Comparison of ENCODE assay signal across 8 cellular contexts in genomic region chr2:45729753-45730512, GRCh38.
A peak's percentile ranks its signal among the peaks of the same experiment; 100 is the strongest.
DNase-seq lines count a peak whose midpoint lies in the region; ATAC-seq, FAIRE-seq and TF ChIP-seq lines count a peak whose summit lies in the region.

No MANE protein-coding gene starts in this region.

- intact Hi-C loops in GM12878 (cut with micrococcal nuclease; ENCODE audit: unreplicated experiment) = loop anchor here (1.0 to 2.0 kb wide), 5 partner anchors 35 to 207 kb away; partner anchors contain the start of gene PRKCE
- intact Hi-C loops in activated CD4-positive, alpha-beta T cell treated with anti-CD3 and anti-CD28 coated beads for 36 hours (cut with DNase I, micrococcal nuclease) = no loop called here

- no peaks in the 10 kb centered on the region for H4K20me1 ChIP-seq in GM12878 (ENCODE audit: control insufficient read depth, insufficient read depth)

- peaks cover 11% of the 10 kb centered on the region for H3K79me2 ChIP-seq in GM12878 (ENCODE audit: control insufficient read depth, insufficient read depth, low read length)

- DNase-seq in GM12878 (ENCODE audit: low read depth, low spot score) (peak; percentile 88), pons (ENCODE audit: low spot score) (peak; percentile 48), NCI-H1417 (lab: John Stamatoyannopoulos, UW) (no peak), NCI-H187 treated with DMSO at 0.1 percent for 48 hours (lab: John Stamatoyannopoulos, UW) (no peak)
- DNase-seq in activated CD4-positive, alpha-beta T cell treated with anti-CD3 and anti-CD28 coated beads for 36 hours = no peak

- TF ChIP-seq POLR2A in GM12878 (IDR thresholded peaks at IDR 0.05; ENCODE audit: low read depth, low read length) = no peak; the same call in 1 of the 2 replicates

- H3K9ac ChIP-seq in GM12878 (ENCODE audit: control insufficient read depth, insufficient read depth, low read length) = peak overlapping the region; percentile 3

- TF ChIP-seq RAD21 in GM12878 (IDR thresholded peaks at IDR 0.05; ENCODE audit: insufficient read depth, low read depth, low read length) = peak; percentile 54

- ATAC-seq in GM21528 (IDR thresholded peaks at IDR 0.05; ENCODE audit: low FRiP score, unreplicated experiment) (peak; percentile 65), HG03575 (IDR thresholded peaks at IDR 0.05; ENCODE audit: extremely low read depth, insufficient number of reproducible peaks, low FRiP score, unreplicated experiment) (peak; percentile 54), GM12878 (peak; percentile 79)
- no peak for ATAC-seq in activated CD4-positive, alpha-beta T cell treated with anti-CD3 and anti-CD28 coated beads for 36 hours

- no peaks in the 10 kb centered on the region for H3K36me3 Mint-ChIP-seq in activated CD4-positive, alpha-beta T cell treated with anti-CD3 and anti-CD28 coated beads for 36 hours (ENCODE audit: low read depth)

- peak; percentile 70 for TF ChIP-seq CTCF in GM12873 (IDR thresholded peaks at IDR 0.05; ENCODE audit: insufficient read depth, low read depth, low read length, missing control alignments)
- peak; percentile 43 to 70 (median 55) for TF ChIP-seq CTCF in GM12878 (IDR thresholded peaks at IDR 0.05 in 2 of 3, conservative IDR thresholded peaks at IDR 0.05 in 1 of 3; ENCODE audit: control insufficient read depth in 2 of 3, extremely low read depth in 1 of 3, insufficient read depth in 1 of 3, low read depth in 3 of 3, low read length in 3 of 3)

- CTCF ChIA-PET in GM12878 (lab: Yijun Ruan, JAX) = interaction anchor here (0.8 to 3.3 kb wide), 22 partner anchors 13 to 205 kb away, joined by 3 to 37 read pairs (median 4); partner anchors contain the start of gene PRKCE
- CTCF ChIA-PET in activated CD4-positive, alpha-beta T cell treated with anti-CD3 and anti-CD28 coated beads for 36 hours (lab: Charles Lee) = interaction anchor here (0.6 to 1.7 kb wide), 4 partner anchors 12 to 206 kb away, joined by 3 to 4 read pairs (median 4); no protein-coding TSS in a partner anchor

- no peak overlapping the region for H3K27ac Mint-ChIP-seq in activated CD4-positive, alpha-beta T cell treated with anti-CD3 and anti-CD28 coated beads for 36 hours

- no peaks in the 10 kb centered on the region for H3K27me3 ChIP-seq in GM12878 (replicated peaks in 1 of 2; ENCODE audit: control insufficient read depth in 2 of 2, insufficient read depth in 2 of 2, low read length in 1 of 2)

- H3K9me3 Mint-ChIP-seq in activated CD4-positive, alpha-beta T cell treated with anti-CD3 and anti-CD28 coated beads for 36 hours (ENCODE audit: low read depth) = no peaks in the 10 kb centered on the region

- POLR2A ChIA-PET in GM12878 (lab: Charles Lee) = interaction anchor here (0.7 to 3.7 kb wide), 14 partner anchors 9 to 962 kb away, joined by 3 to 34 read pairs (median 4); partner anchors contain the start of gene PRKCE
- POLR2A ChIA-PET in activated CD4-positive, alpha-beta T cell treated with anti-CD3 and anti-CD28 coated beads for 36 hours (lab: Charles Lee) = no interaction called here

- H3K27ac ChIP-seq in GM12878 (ENCODE audit: control insufficient read depth, insufficient read depth) = peak overlapping the region; percentile 72

- H3K4me1 ChIP-seq in GM12878 (ENCODE audit: control insufficient read depth, insufficient read depth, low read length) = peaks cover 44% of the 10 kb centered on the region

- H3K4me3 Mint-ChIP-seq in activated CD4-positive, alpha-beta T cell treated with anti-CD3 and anti-CD28 coated beads for 36 hours = no peak overlapping the region

- H3K4me1 Mint-ChIP-seq in activated CD4-positive, alpha-beta T cell treated with anti-CD3 and anti-CD28 coated beads for 36 hours = no peaks in the 10 kb centered on the region

- RAD21 ChIA-PET in GM12878 (lab: Charles Lee; ENCODE audit: unreplicated experiment) = interaction anchor here (0.7 to 7.3 kb wide), 21 partner anchors 9 to 206 kb away, joined by 3 to 79 read pairs (median 5); partner anchors contain the start of gene PRKCE

- TF ChIP-seq EP300 in GM12878 (IDR thresholded peaks at IDR 0.05; ENCODE audit: borderline replicate concordance in 1 of 2, control insufficient read depth in 1 of 2, low read depth in 2 of 2, low read length in 2 of 2) = peak; percentile 93

- in situ Hi-C loops in GM12878 (cut with MboI) = loop anchor here (5.0 kb wide), 1 partner anchor 78 kb away; the partner anchor contains the start of gene PRKCE

- H3K36me3 ChIP-seq in GM12878 (ENCODE audit: control insufficient read depth in 2 of 2, insufficient read depth in 2 of 2, low read length in 1 of 2) = no peaks in the 10 kb centered on the region; a peak in 1 of 4 replicates

- peak overlapping the region; percentile 90 for H3K4me2 ChIP-seq in GM12878 (ENCODE audit: control insufficient read depth, insufficient read depth)

- no TSS peak for BruUV-seq in GM12878 (replicated peaks; lab: Mats Ljungman, UMichigan)

- H3K9me3 ChIP-seq in GM12878 (replicated peaks; ENCODE audit: control insufficient read depth, insufficient read depth, low read length) = peaks cover 3% of the 10 kb centered on the region; the same call in 1 of the 3 replicates

- no peak overlapping the region; the same call in 1 of the 2 replicates for H2AFZ ChIP-seq in GM12878 (ENCODE audit: control insufficient read depth, low read depth, low read length)

- 52% methylated on average over 7 of the region's 8 CpGs for WGBS in GM12878 (ENCODE audit: insufficient coverage, insufficient replicate concordance, low lambda C conversion rate, missing lambda C conversion rate)

- no peaks in the 10 kb centered on the region for H3K27me3 Mint-ChIP-seq in activated CD4-positive, alpha-beta T cell treated with anti-CD3 and anti-CD28 coated beads for 36 hours

- SMC1A ChIA-PET in GM12878 (lab: Charles Lee; ENCODE audit: uncharacterized antibody, unreplicated experiment) = interaction anchor here (0.6 to 8.3 kb wide), 37 partner anchors 9 to 286 kb away, joined by 3 to 78 read pairs (median 5); partner anchors contain the start of gene PRKCE

- FAIRE-seq in GM12878 (lab: Jason Lieb, UNC) = peak; percentile 66

- H3K4me3 ChIP-seq in GM12878 = no peak overlapping the region

TF ChIP-seq in GM12878, 131 proteins besides CTCF, POLR2A, EP300 and RAD21 (continues in another document):
- TF ChIP-seq PAX5 (IDR thresholded peaks at IDR 0.05; ENCODE audit: borderline replicate concordance, low read depth, low read length) = peak; percentile 94
- peak; percentile 87 for TF ChIP-seq NBN (IDR thresholded peaks at IDR 0.05)
- TF ChIP-seq ZNF217 (IDR thresholded peaks at IDR 0.05) = no peak
- TF ChIP-seq ZNF24 (IDR thresholded peaks at IDR 0.05) = peak; percentile 44; the same call in 1 of the 2 replicates
- no peak for TF ChIP-seq ETV6 (conservative IDR thresholded peaks at IDR 0.05 in 1 of 2, IDR thresholded peaks at IDR 0.05 in 1 of 2; ENCODE audit: borderline replicate concordance in 1 of 2, low read depth in 1 of 2)
- TF ChIP-seq FOXM1 (IDR thresholded peaks at IDR 0.05; ENCODE audit: low read depth, low read length) = peak; percentile 78
- TF ChIP-seq MEF2B (IDR thresholded peaks at IDR 0.05; ENCODE audit: partially characterized antibody, poor library complexity, severe bottlenecking) = peak; percentile 60
- no peak for TF ChIP-seq USF1 (IDR thresholded peaks at IDR 0.05; ENCODE audit: borderline replicate concordance, extremely low read length, insufficient read depth, low read depth, low read length)
- TF ChIP-seq SPI1 (IDR thresholded peaks at IDR 0.05; ENCODE audit: borderline replicate concordance, insufficient read depth, low read depth, low read length) = peak; percentile 83; the same call in 1 of the 2 replicates
- TF ChIP-seq SMARCA5 (IDR thresholded peaks at IDR 0.05) = peak; percentile 55; the same call in 1 of the 2 replicates
- no peak for TF ChIP-seq E2F4 (IDR thresholded peaks at IDR 0.05; ENCODE audit: low read depth, low read length)

Comparison
In these comparisons a context has a peak if more than half of its experiments do, and no peak if none do; other contexts are left out.
1. DNase-seq: peak in GM12878 (single experiment) and pons (single experiment); none in NCI-H1417 (0 of 3), activated CD4-positive, alpha-beta T cell treated with anti-CD3 and anti-CD28 coated beads for 36 hours (single experiment) and NCI-H187 treated with DMSO at 0.1 percent for 48 hours (single experiment).